In the genomic region with DNA sequence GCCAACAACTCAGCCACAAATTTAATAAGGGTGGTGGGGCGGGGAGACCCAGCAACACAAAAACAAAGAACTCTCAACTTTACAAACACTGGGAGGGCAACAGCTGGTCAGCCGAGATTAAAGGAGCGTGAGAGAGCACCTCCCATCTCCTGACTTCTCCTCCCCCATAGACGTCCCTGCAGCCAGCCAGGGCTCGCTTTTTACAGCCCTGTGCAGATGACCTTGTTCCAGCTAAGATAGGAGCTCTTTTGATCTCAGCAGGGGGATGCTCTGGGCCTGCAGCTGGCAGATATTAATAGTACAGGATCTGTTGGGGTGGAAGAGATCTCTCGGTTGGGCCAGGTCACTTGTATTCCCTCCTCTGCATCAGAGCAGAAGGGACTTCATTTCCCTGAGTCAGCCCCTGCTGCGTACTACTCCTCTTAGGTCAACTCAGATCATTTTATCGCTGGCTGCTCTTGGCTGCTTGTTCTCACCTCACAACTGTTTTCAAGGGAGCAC, we compare ENCODE assay signal across 1 cellular context.
A peak's percentile ranks its signal among the peaks of the same experiment; 100 is the strongest.
TF ChIP-seq lines count a peak whose summit lies in the region.

No MANE protein-coding gene starts in this region.

TF ChIP-seq in HepG2, 621 proteins besides CTCF, POLR2A, EP300 and RAD21 (continued from another document and continues in another):
- TF ChIP-seq ZNF280D (CRISPR knock-in tag; IDR thresholded peaks at IDR 0.05) (no peak), ZNF720 (CRISPR knock-in tag; IDR thresholded peaks at IDR 0.05) (no peak), THRA (CRISPR knock-in tag; IDR thresholded peaks at IDR 0.05; ENCODE audit: borderline replicate concordance) (peak; percentile 12; the same call in 1 of the 2 replicates), ZNF782 (CRISPR knock-in tag; IDR thresholded peaks at IDR 0.05; ENCODE audit: borderline replicate concordance) (no peak), ZMYM4 (CRISPR knock-in tag; IDR thresholded peaks at IDR 0.05) (peak; percentile 78), ZNF333 (CRISPR knock-in tag; IDR thresholded peaks at IDR 0.05; ENCODE audit: borderline replicate concordance) (no peak), ZNF263 (CRISPR knock-in tag; IDR thresholded peaks at IDR 0.05) (peak; percentile 59), ZNF687 (CRISPR knock-in tag; IDR thresholded peaks at IDR 0.05) (peak; percentile 17; the same call in 1 of the 2 replicates), NCOA2 (CRISPR knock-in tag; IDR thresholded peaks at IDR 0.05) (peak; percentile 92), BRD4 (CRISPR knock-in tag; IDR thresholded peaks at IDR 0.05) (0 out of 2 replicates have a peak, but pooled peaks have one; percentile 41), ZSCAN20 (CRISPR knock-in tag; IDR thresholded peaks at IDR 0.05; ENCODE audit: borderline replicate concordance) (no peak), BCL3 (CRISPR knock-in tag; IDR thresholded peaks at IDR 0.05) (no peak), TOPORS (CRISPR knock-in tag; IDR thresholded peaks at IDR 0.05) (no peak), FOXM1 (CRISPR knock-in tag; IDR thresholded peaks at IDR 0.05) (no peak), ZKSCAN8 (CRISPR knock-in tag; IDR thresholded peaks at IDR 0.05; ENCODE audit: borderline replicate concordance) (no peak), CENPT (CRISPR knock-in tag; IDR thresholded peaks at IDR 0.05; ENCODE audit: low read depth) (no peak), ZNF577 (CRISPR knock-in tag; IDR thresholded peaks at IDR 0.05; ENCODE audit: borderline replicate concordance, low read depth) (no peak), ZNF678 (CRISPR knock-in tag; IDR thresholded peaks at IDR 0.05) (no peak), ZSCAN22 (CRISPR knock-in tag; IDR thresholded peaks at IDR 0.05) (no peak), SNAPC2 (CRISPR knock-in tag; IDR thresholded peaks at IDR 0.05) (peak; percentile 70; the same call in 1 of the 2 replicates), TEF (CRISPR knock-in tag; IDR thresholded peaks at IDR 0.05) (no peak), NR2F2 (IDR thresholded peaks at IDR 0.05; ENCODE audit: borderline replicate concordance, low read depth) (peak; percentile 85), HDAC2 (CRISPR knock-in tag; IDR thresholded peaks at IDR 0.05) (peak; percentile 89), ZSCAN25 (CRISPR knock-in tag; IDR thresholded peaks at IDR 0.05) (peak; percentile 79), ZNF44 (CRISPR knock-in tag; IDR thresholded peaks at IDR 0.05) (no peak), HMG20A (CRISPR knock-in tag; IDR thresholded peaks at IDR 0.05; ENCODE audit: borderline replicate concordance) (peak; percentile 78; the same call in 1 of the 2 replicates), SMAD3 (CRISPR knock-in tag; IDR thresholded peaks at IDR 0.05) (no peak), ZFY (CRISPR knock-in tag; IDR thresholded peaks at IDR 0.05) (no peak), CREB1 (IDR thresholded peaks at IDR 0.05) (no peak), CREB1 (CRISPR knock-in tag; IDR thresholded peaks at IDR 0.05) (no peak), GPBP1L1 (CRISPR knock-in tag; IDR thresholded peaks at IDR 0.05) (no peak), ZNF552 (CRISPR knock-in tag; IDR thresholded peaks at IDR 0.05; ENCODE audit: borderline replicate concordance) (no peak), KDM6A (CRISPR knock-in tag; IDR thresholded peaks at IDR 0.05; ENCODE audit: low read depth) (no peak), KDM2A (CRISPR knock-in tag; IDR thresholded peaks at IDR 0.05; ENCODE audit: borderline replicate concordance, low read depth) (0 out of 2 replicates have a peak, but pooled peaks have one; percentile 52)
- TF ChIP-seq, protein P1, sequence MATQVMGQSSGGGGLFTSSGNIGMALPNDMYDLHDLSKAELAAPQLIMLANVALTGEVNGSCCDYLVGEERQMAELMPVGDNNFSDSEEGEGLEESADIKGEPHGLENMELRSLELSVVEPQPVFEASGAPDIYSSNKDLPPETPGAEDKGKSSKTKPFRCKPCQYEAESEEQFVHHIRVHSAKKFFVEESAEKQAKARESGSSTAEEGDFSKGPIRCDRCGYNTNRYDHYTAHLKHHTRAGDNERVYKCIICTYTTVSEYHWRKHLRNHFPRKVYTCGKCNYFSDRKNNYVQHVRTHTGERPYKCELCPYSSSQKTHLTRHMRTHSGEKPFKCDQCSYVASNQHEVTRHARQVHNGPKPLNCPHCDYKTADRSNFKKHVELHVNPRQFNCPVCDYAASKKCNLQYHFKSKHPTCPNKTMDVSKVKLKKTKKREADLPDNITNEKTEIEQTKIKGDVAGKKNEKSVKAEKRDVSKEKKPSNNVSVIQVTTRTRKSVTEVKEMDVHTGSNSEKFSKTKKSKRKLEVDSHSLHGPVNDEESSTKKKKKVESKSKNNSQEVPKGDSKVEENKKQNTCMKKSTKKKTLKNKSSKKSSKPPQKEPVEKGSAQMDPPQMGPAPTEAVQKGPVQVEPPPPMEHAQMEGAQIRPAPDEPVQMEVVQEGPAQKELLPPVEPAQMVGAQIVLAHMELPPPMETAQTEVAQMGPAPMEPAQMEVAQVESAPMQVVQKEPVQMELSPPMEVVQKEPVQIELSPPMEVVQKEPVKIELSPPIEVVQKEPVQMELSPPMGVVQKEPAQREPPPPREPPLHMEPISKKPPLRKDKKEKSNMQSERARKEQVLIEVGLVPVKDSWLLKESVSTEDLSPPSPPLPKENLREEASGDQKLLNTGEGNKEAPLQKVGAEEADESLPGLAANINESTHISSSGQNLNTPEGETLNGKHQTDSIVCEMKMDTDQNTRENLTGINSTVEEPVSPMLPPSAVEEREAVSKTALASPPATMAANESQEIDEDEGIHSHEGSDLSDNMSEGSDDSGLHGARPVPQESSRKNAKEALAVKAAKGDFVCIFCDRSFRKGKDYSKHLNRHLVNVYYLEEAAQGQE (IDR thresholded peaks at IDR 0.05; ENCODE audit: borderline replicate concordance in 1 of 2, low read depth in 1 of 2, low read length in 2 of 2) = no peak
- TF ChIP-seq, protein P2, sequence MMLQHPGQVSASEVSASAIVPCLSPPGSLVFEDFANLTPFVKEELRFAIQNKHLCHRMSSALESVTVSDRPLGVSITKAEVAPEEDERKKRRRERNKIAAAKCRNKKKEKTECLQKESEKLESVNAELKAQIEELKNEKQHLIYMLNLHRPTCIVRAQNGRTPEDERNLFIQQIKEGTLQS (CRISPR knock-in tag; IDR thresholded peaks at IDR 0.05) = no peak; the same call in 1 of the 2 replicates
- TF ChIP-seq, protein P3, sequence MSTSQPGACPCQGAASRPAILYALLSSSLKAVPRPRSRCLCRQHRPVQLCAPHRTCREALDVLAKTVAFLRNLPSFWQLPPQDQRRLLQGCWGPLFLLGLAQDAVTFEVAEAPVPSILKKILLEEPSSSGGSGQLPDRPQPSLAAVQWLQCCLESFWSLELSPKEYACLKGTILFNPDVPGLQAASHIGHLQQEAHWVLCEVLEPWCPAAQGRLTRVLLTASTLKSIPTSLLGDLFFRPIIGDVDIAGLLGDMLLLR (CRISPR knock-in tag; IDR thresholded peaks at IDR 0.05) = no peak
- TF ChIP-seq, protein P4, sequence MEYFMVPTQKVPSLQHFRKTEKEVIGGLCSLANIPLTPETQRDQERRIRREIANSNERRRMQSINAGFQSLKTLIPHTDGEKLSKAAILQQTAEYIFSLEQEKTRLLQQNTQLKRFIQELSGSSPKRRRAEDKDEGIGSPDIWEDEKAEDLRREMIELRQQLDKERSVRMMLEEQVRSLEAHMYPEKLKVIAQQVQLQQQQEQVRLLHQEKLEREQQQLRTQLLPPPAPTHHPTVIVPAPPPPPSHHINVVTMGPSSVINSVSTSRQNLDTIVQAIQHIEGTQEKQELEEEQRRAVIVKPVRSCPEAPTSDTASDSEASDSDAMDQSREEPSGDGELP (IDR thresholded peaks at IDR 0.05; ENCODE audit: borderline replicate concordance, low read depth) = peak; percentile 97
- TF ChIP-seq, protein P5, sequence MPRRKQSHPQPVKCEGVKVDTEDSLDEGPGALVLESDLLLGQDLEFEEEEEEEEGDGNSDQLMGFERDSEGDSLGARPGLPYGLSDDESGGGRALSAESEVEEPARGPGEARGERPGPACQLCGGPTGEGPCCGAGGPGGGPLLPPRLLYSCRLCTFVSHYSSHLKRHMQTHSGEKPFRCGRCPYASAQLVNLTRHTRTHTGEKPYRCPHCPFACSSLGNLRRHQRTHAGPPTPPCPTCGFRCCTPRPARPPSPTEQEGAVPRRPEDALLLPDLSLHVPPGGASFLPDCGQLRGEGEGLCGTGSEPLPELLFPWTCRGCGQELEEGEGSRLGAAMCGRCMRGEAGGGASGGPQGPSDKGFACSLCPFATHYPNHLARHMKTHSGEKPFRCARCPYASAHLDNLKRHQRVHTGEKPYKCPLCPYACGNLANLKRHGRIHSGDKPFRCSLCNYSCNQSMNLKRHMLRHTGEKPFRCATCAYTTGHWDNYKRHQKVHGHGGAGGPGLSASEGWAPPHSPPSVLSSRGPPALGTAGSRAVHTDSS (CRISPR knock-in tag; conservative IDR thresholded peaks at IDR 0.05) = no peak
